1 cellular context compared by ENCODE assay signal in the genomic region with DNA sequence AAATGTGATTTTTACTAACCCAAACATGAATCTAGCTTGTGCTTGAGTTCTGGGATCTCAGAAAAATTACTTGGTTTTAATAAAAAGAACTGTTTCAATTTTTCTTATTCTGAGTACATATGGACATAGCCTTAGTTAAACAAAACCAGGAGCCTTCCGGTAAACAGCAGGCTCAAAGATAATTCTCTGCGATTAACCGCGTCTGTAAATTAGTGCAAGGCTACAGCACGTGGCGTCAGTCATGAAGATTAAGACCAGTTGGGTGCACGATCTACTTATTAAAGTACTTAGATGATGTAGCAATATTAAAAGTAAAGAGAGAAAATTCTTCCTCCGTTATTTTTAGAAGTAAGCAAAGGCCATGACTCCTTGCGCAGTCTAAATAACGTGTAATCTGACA.
TF ChIP-seq lines count a peak whose summit lies in the region.

No MANE protein-coding gene starts in this region.

TF ChIP-seq in SK-N-SH treated with all-trans-retinoic acid at 6 μM for 48 hours, 23 proteins besides CTCF, POLR2A, EP300 and RAD21 (continued from another document):
- TF ChIP-seq, protein P1, sequence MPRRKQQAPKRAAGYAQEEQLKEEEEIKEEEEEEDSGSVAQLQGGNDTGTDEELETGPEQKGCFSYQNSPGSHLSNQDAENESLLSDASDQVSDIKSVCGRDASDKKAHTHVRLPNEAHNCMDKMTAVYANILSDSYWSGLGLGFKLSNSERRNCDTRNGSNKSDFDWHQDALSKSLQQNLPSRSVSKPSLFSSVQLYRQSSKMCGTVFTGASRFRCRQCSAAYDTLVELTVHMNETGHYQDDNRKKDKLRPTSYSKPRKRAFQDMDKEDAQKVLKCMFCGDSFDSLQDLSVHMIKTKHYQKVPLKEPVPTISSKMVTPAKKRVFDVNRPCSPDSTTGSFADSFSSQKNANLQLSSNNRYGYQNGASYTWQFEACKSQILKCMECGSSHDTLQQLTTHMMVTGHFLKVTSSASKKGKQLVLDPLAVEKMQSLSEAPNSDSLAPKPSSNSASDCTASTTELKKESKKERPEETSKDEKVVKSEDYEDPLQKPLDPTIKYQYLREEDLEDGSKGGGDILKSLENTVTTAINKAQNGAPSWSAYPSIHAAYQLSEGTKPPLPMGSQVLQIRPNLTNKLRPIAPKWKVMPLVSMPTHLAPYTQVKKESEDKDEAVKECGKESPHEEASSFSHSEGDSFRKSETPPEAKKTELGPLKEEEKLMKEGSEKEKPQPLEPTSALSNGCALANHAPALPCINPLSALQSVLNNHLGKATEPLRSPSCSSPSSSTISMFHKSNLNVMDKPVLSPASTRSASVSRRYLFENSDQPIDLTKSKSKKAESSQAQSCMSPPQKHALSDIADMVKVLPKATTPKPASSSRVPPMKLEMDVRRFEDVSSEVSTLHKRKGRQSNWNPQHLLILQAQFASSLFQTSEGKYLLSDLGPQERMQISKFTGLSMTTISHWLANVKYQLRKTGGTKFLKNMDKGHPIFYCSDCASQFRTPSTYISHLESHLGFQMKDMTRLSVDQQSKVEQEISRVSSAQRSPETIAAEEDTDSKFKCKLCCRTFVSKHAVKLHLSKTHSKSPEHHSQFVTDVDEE (CRISPR knock-in tag; IDR thresholded peaks at IDR 0.05) = no peak
- TF ChIP-seq ZFP30 (CRISPR knock-in tag; IDR thresholded peaks at IDR 0.05) (no peak), GLIS3 (CRISPR knock-in tag; IDR thresholded peaks at IDR 0.05) (no peak), ESRRG (CRISPR knock-in tag; IDR thresholded peaks at IDR 0.05) (no peak), BACH2 (CRISPR knock-in tag; IDR thresholded peaks at IDR 0.05; ENCODE audit: borderline replicate concordance) (no peak), PPARA (CRISPR knock-in tag; IDR thresholded peaks at IDR 0.05; ENCODE audit: borderline replicate concordance) (no peak), CSRNP3 (CRISPR knock-in tag; IDR thresholded peaks at IDR 0.05) (no peak), TOX (CRISPR knock-in tag; IDR thresholded peaks at IDR 0.05; ENCODE audit: borderline replicate concordance) (no peak)
- TF ChIP-seq, protein P2, sequence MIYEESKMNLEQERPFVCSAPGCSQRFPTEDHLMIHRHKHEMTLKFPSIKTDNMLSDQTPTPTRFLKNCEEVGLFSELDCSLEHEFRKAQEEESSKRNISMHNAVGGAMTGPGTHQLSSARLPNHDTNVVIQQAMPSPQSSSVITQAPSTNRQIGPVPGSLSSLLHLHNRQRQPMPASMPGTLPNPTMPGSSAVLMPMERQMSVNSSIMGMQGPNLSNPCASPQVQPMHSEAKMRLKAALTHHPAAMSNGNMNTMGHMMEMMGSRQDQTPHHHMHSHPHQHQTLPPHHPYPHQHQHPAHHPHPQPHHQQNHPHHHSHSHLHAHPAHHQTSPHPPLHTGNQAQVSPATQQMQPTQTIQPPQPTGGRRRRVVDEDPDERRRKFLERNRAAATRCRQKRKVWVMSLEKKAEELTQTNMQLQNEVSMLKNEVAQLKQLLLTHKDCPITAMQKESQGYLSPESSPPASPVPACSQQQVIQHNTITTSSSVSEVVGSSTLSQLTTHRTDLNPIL (CRISPR knock-in tag; IDR thresholded peaks at IDR 0.05; ENCODE audit: low read depth) = no peak
